9 cellular contexts compared by ENCODE assay signal in genomic region chr11:85694385-85694980, GRCh38. TPM values are rescaled to one million over a fixed set of nuclear protein-coding genes. Genes with fewer than 3 reads are reported as not detected.
DNase-seq lines count a peak whose midpoint lies in the region; ATAC-seq, FAIRE-seq and TF ChIP-seq lines count a peak whose summit lies in the region.
"Had no signal": no experiment of that assay in that cellular context is flagged by ENCODE, and none has a peak within 500 bp of the region (broad histone marks: within the 10 kb centered on the region; RNA-seq: fewer than 3 reads in every experiment).

No MANE protein-coding gene starts in this region.

- H3K79me2 ChIP-seq in Loucy (ENCODE audit: insufficient read depth, low read length) = no peaks in the 10 kb centered on the region

- no peak overlapping the region for H3K27ac Mint-ChIP-seq in brain
- H3K27ac Mint-ChIP-seq in activated CD4-positive, alpha-beta memory T cell treated with anti-CD3 and anti-CD28 coated beads for 36 hours = no peak overlapping the region

- H3K9me3 Mint-ChIP-seq in brain = no peaks in the 10 kb centered on the region
- no peaks in the 10 kb centered on the region for H3K9me3 Mint-ChIP-seq in activated CD4-positive, alpha-beta memory T cell treated with anti-CD3 and anti-CD28 coated beads for 36 hours
- H3K9me3 Mint-ChIP-seq: central memory CD8-positive, alpha-beta T cell had no signal

- H3K27ac ChIP-seq in A549 (peak overlapping the region in 1 of 2 experiments; percentile 34; a peak in 2 of 6 replicates), right lobe of liver (no peak overlapping the region)

- H3K9me3 ChIP-seq in A549 (no peaks in the 10 kb centered on the region), Loucy (ENCODE audit: insufficient read depth, low read depth, low read length) (no peaks in the 10 kb centered on the region), right lobe of liver (no peaks in the 10 kb centered on the region)

- H4K20me1 ChIP-seq in Loucy (ENCODE audit: insufficient read depth, low read length, poor library complexity, severe bottlenecking) = no peaks in the 10 kb centered on the region

- H3K36me3 Mint-ChIP-seq in brain = no peaks in the 10 kb centered on the region
- no peaks in the 10 kb centered on the region for H3K36me3 Mint-ChIP-seq in activated CD4-positive, alpha-beta memory T cell treated with anti-CD3 and anti-CD28 coated beads for 36 hours

- peaks cover 15% of the 10 kb centered on the region for H3K4me1 ChIP-seq in A549
- peaks cover 11% of the 10 kb centered on the region for H3K4me1 ChIP-seq in Loucy (ENCODE audit: insufficient read depth, low read length, poor library complexity, severe bottlenecking)
- H3K4me1 ChIP-seq in right lobe of liver = no peaks in the 10 kb centered on the region

- WGBS in A549 (ENCODE audit: missing lambda C conversion rate) = 100% methylated on average over 1 of the region's 1 CpG
- WGBS in right lobe of liver (ENCODE audit: insufficient coverage, low coverage, low lambda C conversion rate, missing lambda C conversion rate) = 100% methylated on average over 1 of the region's 1 CpG

- H3K4me2 ChIP-seq in A549 = peak overlapping the region; percentile 25; the same call in 1 of the 3 replicates
- no peak overlapping the region for H3K4me2 ChIP-seq in Loucy (ENCODE audit: low read depth, low read length, poor library complexity, severe bottlenecking)

- FAIRE-seq in A549 (lab: Jason Lieb, UNC) = peak; percentile 13

- ATAC-seq in A549 = peak; percentile 50 to 79; a peak in 5 of 6 replicates
- peak in 3 of 4 donors; percentile 42 to 69 (median 56) for ATAC-seq in right lobe of liver
- ATAC-seq in HG03025 (IDR thresholded peaks at IDR 0.05; ENCODE audit: low FRiP score, unreplicated experiment) = no peak
- no peak for ATAC-seq in HG03159 (IDR thresholded peaks at IDR 0.05; ENCODE audit: unreplicated experiment)

- H3K36me3 ChIP-seq in Loucy (ENCODE audit: insufficient read depth, low read length) (no peaks in the 10 kb centered on the region), right lobe of liver (no peaks in the 10 kb centered on the region)

- H2AFZ ChIP-seq in Loucy (ENCODE audit: low read length) = no peak overlapping the region

- no peaks in the 10 kb centered on the region for H3K4me1 Mint-ChIP-seq in brain
- peaks cover 20% of the 10 kb centered on the region for H3K4me1 Mint-ChIP-seq in activated CD4-positive, alpha-beta memory T cell treated with anti-CD3 and anti-CD28 coated beads for 36 hours (ENCODE audit: low read depth)

- no peak for TF ChIP-seq EP300 in A549 (IDR thresholded peaks at IDR 0.05)

- POLR2A ChIA-PET in A549 (lab: Yijun Ruan, JAX) = no interaction called here
- POLR2A ChIA-PET in activated CD4-positive, alpha-beta memory T cell treated with anti-CD3 and anti-CD28 coated beads for 36 hours (lab: Charles Lee) = no interaction called here

- peak; percentile 92 to 95 for TF ChIP-seq RAD21 in A549 (conservative IDR thresholded peaks at IDR 0.05 in 1 of 2, IDR thresholded peaks at IDR 0.05 in 1 of 2)

- no peaks in the 10 kb centered on the region for H3F3A ChIP-seq in Loucy (ENCODE audit: low read depth)

- peak; percentile 86 for TF ChIP-seq CTCF in A549 (IDR thresholded peaks at IDR 0.05)
- peak; percentile 88 for TF ChIP-seq CTCF in Loucy (conservative IDR thresholded peaks at IDR 0.05; ENCODE audit: low read length)
- peak; percentile 64 to 70 for TF ChIP-seq CTCF in brain (conservative IDR thresholded peaks at IDR 0.05)
- TF ChIP-seq CTCF in right lobe of liver (IDR thresholded peaks at IDR 0.05) = peak; percentile 25 to 52 (median 48)

- H3K9ac ChIP-seq in Loucy (ENCODE audit: low read depth, low read length, poor library complexity, severe bottlenecking) = no peak overlapping the region

- intact Hi-C loops in right lobe of liver (cut with DNase I) = no loop called here
- intact Hi-C loops in activated CD4-positive, alpha-beta memory T cell treated with anti-CD3 and anti-CD28 coated beads for 36 hours (cut with micrococcal nuclease) = loop anchor here (1.0 to 2.0 kb wide), 2 partner anchors 132 to 160 kb away; no protein-coding TSS in a partner anchor

- H3K27me3 ChIP-seq in Loucy (ENCODE audit: insufficient read depth, low read length, poor library complexity, severe bottlenecking) = peaks cover 4% of the 10 kb centered on the region
- H3K27me3 ChIP-seq in right lobe of liver = no peaks in the 10 kb centered on the region

- TF ChIP-seq POLR2A in A549 (IDR thresholded peaks at IDR 0.05; ENCODE audit: low read length) (no peak), right lobe of liver (IDR thresholded peaks at IDR 0.05) (no peak)

- H3K9me2 ChIP-seq in Loucy (replicated peaks; ENCODE audit: low read depth, low read length) = no peaks in the 10 kb centered on the region

- DNase-seq in A549 (ENCODE audit: low read depth in 1 of 2, low spot score in 1 of 2) (peak; percentile 31 to 71), ELR (ENCODE audit: low read depth) (peak; percentile 65), right lobe of liver (no peak)
- no peak for DNase-seq in activated CD4-positive, alpha-beta memory T cell treated with anti-CD3 and anti-CD28 coated beads for 36 hours

- CTCF ChIA-PET in A549 (lab: Yijun Ruan, JAX) = interaction anchor here (0.6 to 5.2 kb wide), 19 partner anchors 9 to 235 kb away, joined by 3 to 25 read pairs (median 4); partner anchors contain the start of genes CCDC83, CCDC89 and TMEM126A
- CTCF ChIA-PET in activated CD4-positive, alpha-beta memory T cell treated with anti-CD3 and anti-CD28 coated beads for 36 hours (lab: Charles Lee) = interaction anchor here (0.6 to 2.5 kb wide), 9 partner anchors 10 to 160 kb away, joined by 3 to 15 read pairs (median 4); partner anchors contain the start of gene CCDC83

- H3K4me3 ChIP-seq in A549 = no peak overlapping the region
- no peak overlapping the region for H3K4me3 ChIP-seq in Loucy (ENCODE audit: low read length, poor library complexity, severe bottlenecking)
- H3K4me3 ChIP-seq in right lobe of liver = no peak overlapping the region

- peaks cover 6% of the 10 kb centered on the region for H3K27me3 Mint-ChIP-seq in brain
- no peaks in the 10 kb centered on the region for H3K27me3 Mint-ChIP-seq in activated CD4-positive, alpha-beta memory T cell treated with anti-CD3 and anti-CD28 coated beads for 36 hours
- H3K27me3 Mint-ChIP-seq: central memory CD8-positive, alpha-beta T cell had no signal

- no peak overlapping the region for H3K4me3 Mint-ChIP-seq in brain
- H3K4me3 Mint-ChIP-seq in activated CD4-positive, alpha-beta memory T cell treated with anti-CD3 and anti-CD28 coated beads for 36 hours = no peak overlapping the region
- H3K4me3 Mint-ChIP-seq: central memory CD8-positive, alpha-beta T cell had no signal

TF ChIP-seq in A549, 52 proteins besides CTCF, POLR2A, EP300 and RAD21 (continues in another document):
- TF ChIP-seq ATOH8 (CRISPR knock-in tag; IDR thresholded peaks at IDR 0.05; ENCODE audit: low read depth) = no peak
- no peak for TF ChIP-seq MAZ (IDR thresholded peaks at IDR 0.05; ENCODE audit: borderline replicate concordance, low read depth, low read length)
- TF ChIP-seq NR3C1 (IDR thresholded peaks at IDR 0.05) = no peak
- peak; percentile 93 for TF ChIP-seq SMC3 (IDR thresholded peaks at IDR 0.05)
- no peak for TF ChIP-seq RNF2 (IDR thresholded peaks at IDR 0.05; ENCODE audit: borderline replicate concordance, low read depth)
- no peak for TF ChIP-seq POLR2AphosphoS2 (conservative IDR thresholded peaks at IDR 0.05; ENCODE audit: low read length)

RNA-seq across cellular contexts. Expression of gene CCDC89, which starts 8.5 kb away (rescaled TPM):
- polyA plus RNA-seq in A549 (2011; rRNA removed) (0.05 and 0.07 TPM in 2 replicates), A549 (2017; fragmentation: RNase III; extraction: RNeasy Plus Mini Kit Qiagen cat#74134 plus additional on column Dnase treatment) (not detected in 3 replicates), brain (ENCODE audit: insufficient read depth, low read depth, low replicate concordance) (2.3 TPM)
- 0.03 TPM in 2 replicates for polyA plus RNA-seq in A549 (2012; cell fraction: cytosol; rRNA removed)
- polyA plus RNA-seq in A549 (2012; cell fraction: nucleus; rRNA removed) = 0.09 and 0.13 TPM in 2 replicates
- polyA minus RNA-seq in A549 (2011; rRNA and poly(A)+ RNA removed) = 0.29 and 0.33 TPM in 2 replicates
- total RNA-seq in right lobe of liver = under 1 TPM in 1 of 6 experiments, not detected in 5; 0.20 TPM
- total RNA-seq in activated CD4-positive, alpha-beta memory T cell treated with anti-CD3 and anti-CD28 coated beads for 36 hours = not detected

RNA-seq across cellular contexts. Expression of gene CREBZF, which starts 29.6 kb away (rescaled TPM):
- polyA plus RNA-seq in A549 (2011; rRNA removed) (58.5 and 61.8 TPM in 2 replicates), A549 (2017; fragmentation: RNase III; extraction: RNeasy Plus Mini Kit Qiagen cat#74134 plus additional on column Dnase treatment) (48.2 to 58.6 TPM (median 57.8 TPM) in 3 replicates), brain (ENCODE audit: insufficient read depth, low read depth, low replicate concordance) (21.7 TPM)
- polyA plus RNA-seq in A549 (2012; cell fraction: cytosol; rRNA removed) = 30.7 and 32.7 TPM in 2 replicates
- 99.6 and 113 TPM in 2 replicates for polyA plus RNA-seq in A549 (2012; cell fraction: nucleus; rRNA removed)
- 29.4 and 31.3 TPM in 2 replicates for polyA minus RNA-seq in A549 (2011; rRNA and poly(A)+ RNA removed)
- total RNA-seq in right lobe of liver = 10 to 100 TPM; 14.1 to 23.0 (median 18.0) TPM
- total RNA-seq in activated CD4-positive, alpha-beta memory T cell treated with anti-CD3 and anti-CD28 coated beads for 36 hours = 10 to 100 TPM; 40.8 to 45.2 TPM

RNA-seq across cellular contexts. Expression of gene TMEM126A, which starts 46.7 kb away (rescaled TPM):
- polyA plus RNA-seq in A549 (2011; rRNA removed) = 101 and 123 TPM in 2 replicates
- polyA plus RNA-seq in A549 (2012; cell fraction: cytosol; rRNA removed) = 34.9 and 41.4 TPM in 2 replicates
- polyA plus RNA-seq in A549 (2012; cell fraction: nucleus; rRNA removed) = 7.9 and 9.4 TPM in 2 replicates
- 74.9 to 79.4 TPM (median 76.2 TPM) in 3 replicates for polyA plus RNA-seq in A549 (2017; fragmentation: RNase III; extraction: RNeasy Plus Mini Kit Qiagen cat#74134 plus additional on column Dnase treatment)
- polyA minus RNA-seq in A549 (2011; rRNA and poly(A)+ RNA removed) = 9.0 and 11.4 TPM in 2 replicates
- 28.8 TPM for polyA plus RNA-seq in brain (ENCODE audit: insufficient read depth, low read depth, low replicate concordance)
- total RNA-seq in right lobe of liver = 10 to 100 TPM; 13.4 to 22.9 (median 17.7) TPM
- total RNA-seq in activated CD4-positive, alpha-beta memory T cell treated with anti-CD3 and anti-CD28 coated beads for 36 hours = 10 to 100 TPM; 45.3 to 49.4 TPM

Comparison
In these comparisons a context has a peak if more than half of its experiments do, and no peak if none do; other contexts are left out.
1. ATAC-seq: peak in A549 (2 of 2) and right lobe of liver (3 of 4); none in HG03025 (single experiment) and HG03159 (single experiment).
2. DNase-seq: peak in A549 (2 of 2) and ELR (single experiment); none in right lobe of liver (0 of 3) and activated CD4-positive, alpha-beta memory T cell treated with anti-CD3 and anti-CD28 coated beads for 36 hours (single experiment).
3. Peak in every context shown above with its lines, with median percentiles within 50 percentile points of each other: CTCF ChIP-seq.